Comparison of ENCODE assay signal across 2 cellular contexts in genomic region chr22:36237462-36238347, GRCh38.
TF ChIP-seq lines count a peak whose summit lies in the region.

No MANE protein-coding gene starts in this region.

TF ChIP-seq in IMR-90, 13 proteins besides CTCF, POLR2A, EP300 and RAD21:
- TF ChIP-seq FOS (IDR thresholded peaks at IDR 0.05; ENCODE audit: low read depth, low read length), result no peak

TF ChIP-seq in K562, 482 proteins besides CTCF, POLR2A, EP300 and RAD21:
- TF ChIP-seq ZSCAN29 (IDR thresholded peaks at IDR 0.05) (no peak), IRF2 (CRISPR knock-in tag; IDR thresholded peaks at IDR 0.05) (peak; percentile 69; the same call in 1 of the 2 replicates), MCM2 (IDR thresholded peaks at IDR 0.05; ENCODE audit: low read depth) (no peak), FOSL1 (tag; conservative IDR thresholded peaks at IDR 0.05) (peak; percentile 39; the same call in 1 of the 2 replicates)
TF ChIP-seq in K562: peak in this region for 2.
